1 cellular context compared by ENCODE assay signal in genomic region chr12:30945443-30946164, GRCh38.
TF ChIP-seq lines count a peak whose summit lies in the region.

No MANE protein-coding gene starts in this region.

TF ChIP-seq in H1, 55 proteins besides CTCF, POLR2A, EP300 and RAD21 (continued from another document):
- TF ChIP-seq CHD7 (IDR thresholded peaks at IDR 0.05; ENCODE audit: insufficient replicate concordance, low read length): no peak
- TF ChIP-seq TEAD4 (IDR thresholded peaks at IDR 0.05; ENCODE audit: low read depth, low read length): no peak
